1 cellular context compared by ENCODE assay signal in the genomic region with DNA sequence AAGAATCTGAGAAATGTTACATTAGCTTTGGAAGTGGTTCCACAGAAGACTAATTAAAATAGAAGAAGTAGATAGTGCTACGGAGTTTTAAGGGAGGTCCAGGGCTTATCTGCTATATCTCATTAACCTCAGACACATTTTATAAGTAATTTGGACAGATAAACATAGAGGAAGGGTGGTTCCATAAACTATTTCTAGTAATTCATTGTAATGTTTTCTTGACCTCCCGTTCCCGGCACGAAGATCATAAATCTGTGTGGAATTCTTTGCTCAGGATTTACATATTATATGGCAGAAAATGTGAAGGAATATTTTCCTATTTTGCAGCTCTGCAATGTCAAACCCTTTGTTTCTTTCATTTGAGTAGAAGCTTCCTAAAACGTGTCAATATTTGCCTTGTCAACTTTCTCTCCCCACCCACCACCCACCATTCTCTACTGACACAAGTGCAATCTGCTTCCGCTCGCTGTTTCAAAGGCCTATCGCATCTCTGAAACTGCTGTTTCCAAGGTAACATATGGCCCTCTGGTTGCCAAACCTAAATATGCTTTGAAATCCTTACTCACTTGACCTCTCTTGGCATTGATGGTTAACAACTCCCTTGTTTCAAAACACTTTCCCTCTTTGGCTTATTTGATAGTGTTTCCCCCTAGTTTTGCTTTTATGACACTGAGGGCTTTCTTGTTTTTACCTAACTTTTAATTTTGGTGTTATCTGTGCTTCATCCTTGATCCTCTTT.
TF ChIP-seq lines count a peak whose summit lies in the region.

No MANE protein-coding gene starts in this region.

TF ChIP-seq in HepG2, 621 proteins besides CTCF, POLR2A, EP300 and RAD21 (continued from another document and continues in another):
- TF ChIP-seq, protein P1, sequence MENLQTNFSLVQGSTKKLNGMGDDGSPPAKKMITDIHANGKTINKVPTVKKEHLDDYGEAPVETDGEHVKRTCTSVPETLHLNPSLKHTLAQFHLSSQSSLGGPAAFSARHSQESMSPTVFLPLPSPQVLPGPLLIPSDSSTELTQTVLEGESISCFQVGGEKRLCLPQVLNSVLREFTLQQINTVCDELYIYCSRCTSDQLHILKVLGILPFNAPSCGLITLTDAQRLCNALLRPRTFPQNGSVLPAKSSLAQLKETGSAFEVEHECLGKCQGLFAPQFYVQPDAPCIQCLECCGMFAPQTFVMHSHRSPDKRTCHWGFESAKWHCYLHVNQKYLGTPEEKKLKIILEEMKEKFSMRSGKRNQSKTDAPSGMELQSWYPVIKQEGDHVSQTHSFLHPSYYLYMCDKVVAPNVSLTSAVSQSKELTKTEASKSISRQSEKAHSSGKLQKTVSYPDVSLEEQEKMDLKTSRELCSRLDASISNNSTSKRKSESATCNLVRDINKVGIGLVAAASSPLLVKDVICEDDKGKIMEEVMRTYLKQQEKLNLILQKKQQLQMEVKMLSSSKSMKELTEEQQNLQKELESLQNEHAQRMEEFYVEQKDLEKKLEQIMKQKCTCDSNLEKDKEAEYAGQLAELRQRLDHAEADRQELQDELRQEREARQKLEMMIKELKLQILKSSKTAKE (CRISPR knock-in tag; IDR thresholded peaks at IDR 0.05; ENCODE audit: borderline replicate concordance) = peak; percentile 44; the same call in 1 of the 2 replicates
- TF ChIP-seq PHF5A (CRISPR knock-in tag; IDR thresholded peaks at IDR 0.05; ENCODE audit: low read depth, unreplicated experiment) (peak; percentile 64), RARG (CRISPR knock-in tag; IDR thresholded peaks at IDR 0.05; ENCODE audit: low read depth) (no peak), ATF7-NPFF (CRISPR knock-in tag; IDR thresholded peaks at IDR 0.05; ENCODE audit: low read depth) (no peak), ZNF251 (CRISPR knock-in tag; IDR thresholded peaks at IDR 0.05) (no peak), ZNF382 (CRISPR knock-in tag; IDR thresholded peaks at IDR 0.05; ENCODE audit: borderline replicate concordance) (no peak), BRCA1 (CRISPR knock-in tag; IDR thresholded peaks at IDR 0.05) (no peak), MTA1 (CRISPR knock-in tag; IDR thresholded peaks at IDR 0.05; ENCODE audit: borderline replicate concordance) (no peak), MIXL1 (CRISPR knock-in tag; IDR thresholded peaks at IDR 0.05) (peak; percentile 78; the same call in 1 of the 2 replicates), SALL2 (CRISPR knock-in tag; IDR thresholded peaks at IDR 0.05) (no peak), NFYB (CRISPR knock-in tag; IDR thresholded peaks at IDR 0.05) (0 out of 2 replicates have a peak, but pooled peaks have one; percentile 41), KLF12 (CRISPR knock-in tag; IDR thresholded peaks at IDR 0.05; ENCODE audit: borderline replicate concordance) (no peak), ZNF343 (CRISPR knock-in tag; IDR thresholded peaks at IDR 0.05) (no peak), PLRG1 (conservative IDR thresholded peaks at IDR 0.05) (no peak), ZNF549 (CRISPR knock-in tag; IDR thresholded peaks at IDR 0.05) (no peak), TEAD3 (CRISPR knock-in tag; optimal IDR thresholded peaks at IDR 0.05; ENCODE audit: borderline replicate concordance) (peak; percentile 94), ZBTB8A (CRISPR knock-in tag; IDR thresholded peaks at IDR 0.05; ENCODE audit: borderline replicate concordance, low read depth) (no peak), ZNF335 (CRISPR knock-in tag; IDR thresholded peaks at IDR 0.05) (peak; percentile 52; the same call in 1 of the 2 replicates), ZNF703 (CRISPR knock-in tag; IDR thresholded peaks at IDR 0.05; ENCODE audit: borderline replicate concordance) (no peak), ZNF678 (CRISPR knock-in tag; IDR thresholded peaks at IDR 0.05) (no peak), STAG1 (CRISPR knock-in tag; IDR thresholded peaks at IDR 0.05) (no peak), ETV6 (CRISPR knock-in tag; conservative IDR thresholded peaks at IDR 0.05) (no peak), ZNF883 (CRISPR knock-in tag; IDR thresholded peaks at IDR 0.05; ENCODE audit: not compliant biosample characterization) (no peak), ZNF788 (CRISPR knock-in tag; IDR thresholded peaks at IDR 0.05; ENCODE audit: borderline replicate concordance) (peak; percentile 73; the same call in 1 of the 2 replicates), YEATS4 (CRISPR knock-in tag; IDR thresholded peaks at IDR 0.05; ENCODE audit: borderline replicate concordance) (no peak), ZNF850 (CRISPR knock-in tag; conservative IDR thresholded peaks at IDR 0.05) (no peak), CREM (IDR thresholded peaks at IDR 0.05) (peak; percentile 95), CREM (CRISPR knock-in tag; IDR thresholded peaks at IDR 0.05) (no peak), ELF1 (CRISPR knock-in tag; IDR thresholded peaks at IDR 0.05) (peak; percentile 62), EED (CRISPR knock-in tag; IDR thresholded peaks at IDR 0.05) (no peak), ZBTB7B (CRISPR knock-in tag; IDR thresholded peaks at IDR 0.05) (no peak), HDAC1 (CRISPR knock-in tag; IDR thresholded peaks at IDR 0.05) (peak; percentile 86), SP4 (CRISPR knock-in tag; IDR thresholded peaks at IDR 0.05) (no peak), FOXM1 (CRISPR knock-in tag; IDR thresholded peaks at IDR 0.05) (no peak), ZNF547 (CRISPR knock-in tag; IDR thresholded peaks at IDR 0.05) (no peak), KLF9 (CRISPR knock-in tag; IDR thresholded peaks at IDR 0.05; ENCODE audit: low read depth) (no peak), NONO (IDR thresholded peaks at IDR 0.05) (no peak), NONO (CRISPR knock-in tag; conservative IDR thresholded peaks at IDR 0.05) (no peak; the same call in 1 of the 2 replicates), GLI4 (CRISPR knock-in tag; IDR thresholded peaks at IDR 0.05; ENCODE audit: borderline replicate concordance) (no peak)
- TF ChIP-seq, protein P2, sequence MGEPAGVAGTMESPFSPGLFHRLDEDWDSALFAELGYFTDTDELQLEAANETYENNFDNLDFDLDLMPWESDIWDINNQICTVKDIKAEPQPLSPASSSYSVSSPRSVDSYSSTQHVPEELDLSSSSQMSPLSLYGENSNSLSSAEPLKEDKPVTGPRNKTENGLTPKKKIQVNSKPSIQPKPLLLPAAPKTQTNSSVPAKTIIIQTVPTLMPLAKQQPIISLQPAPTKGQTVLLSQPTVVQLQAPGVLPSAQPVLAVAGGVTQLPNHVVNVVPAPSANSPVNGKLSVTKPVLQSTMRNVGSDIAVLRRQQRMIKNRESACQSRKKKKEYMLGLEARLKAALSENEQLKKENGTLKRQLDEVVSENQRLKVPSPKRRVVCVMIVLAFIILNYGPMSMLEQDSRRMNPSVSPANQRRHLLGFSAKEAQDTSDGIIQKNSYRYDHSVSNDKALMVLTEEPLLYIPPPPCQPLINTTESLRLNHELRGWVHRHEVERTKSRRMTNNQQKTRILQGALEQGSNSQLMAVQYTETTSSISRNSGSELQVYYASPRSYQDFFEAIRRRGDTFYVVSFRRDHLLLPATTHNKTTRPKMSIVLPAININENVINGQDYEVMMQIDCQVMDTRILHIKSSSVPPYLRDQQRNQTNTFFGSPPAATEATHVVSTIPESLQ (CRISPR knock-in tag; conservative IDR thresholded peaks at IDR 0.05) = no peak
- TF ChIP-seq, protein P3, sequence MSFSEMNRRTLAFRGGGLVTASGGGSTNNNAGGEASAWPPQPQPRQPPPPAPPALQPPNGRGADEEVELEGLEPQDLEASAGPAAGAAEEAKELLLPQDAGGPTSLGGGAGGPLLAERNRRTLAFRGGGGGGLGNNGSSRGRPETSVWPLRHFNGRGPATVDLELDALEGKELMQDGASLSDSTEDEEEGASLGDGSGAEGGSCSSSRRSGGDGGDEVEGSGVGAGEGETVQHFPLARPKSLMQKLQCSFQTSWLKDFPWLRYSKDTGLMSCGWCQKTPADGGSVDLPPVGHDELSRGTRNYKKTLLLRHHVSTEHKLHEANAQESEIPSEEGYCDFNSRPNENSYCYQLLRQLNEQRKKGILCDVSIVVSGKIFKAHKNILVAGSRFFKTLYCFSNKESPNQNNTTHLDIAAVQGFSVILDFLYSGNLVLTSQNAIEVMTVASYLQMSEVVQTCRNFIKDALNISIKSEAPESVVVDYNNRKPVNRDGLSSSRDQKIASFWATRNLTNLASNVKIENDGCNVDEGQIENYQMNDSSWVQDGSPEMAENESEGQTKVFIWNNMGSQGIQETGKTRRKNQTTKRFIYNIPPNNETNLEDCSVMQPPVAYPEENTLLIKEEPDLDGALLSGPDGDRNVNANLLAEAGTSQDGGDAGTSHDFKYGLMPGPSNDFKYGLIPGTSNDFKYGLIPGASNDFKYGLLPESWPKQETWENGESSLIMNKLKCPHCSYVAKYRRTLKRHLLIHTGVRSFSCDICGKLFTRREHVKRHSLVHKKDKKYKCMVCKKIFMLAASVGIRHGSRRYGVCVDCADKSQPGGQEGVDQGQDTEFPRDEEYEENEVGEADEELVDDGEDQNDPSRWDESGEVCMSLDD (CRISPR knock-in tag; IDR thresholded peaks at IDR 0.05; ENCODE audit: borderline replicate concordance) = no peak
- TF ChIP-seq, protein P4, sequence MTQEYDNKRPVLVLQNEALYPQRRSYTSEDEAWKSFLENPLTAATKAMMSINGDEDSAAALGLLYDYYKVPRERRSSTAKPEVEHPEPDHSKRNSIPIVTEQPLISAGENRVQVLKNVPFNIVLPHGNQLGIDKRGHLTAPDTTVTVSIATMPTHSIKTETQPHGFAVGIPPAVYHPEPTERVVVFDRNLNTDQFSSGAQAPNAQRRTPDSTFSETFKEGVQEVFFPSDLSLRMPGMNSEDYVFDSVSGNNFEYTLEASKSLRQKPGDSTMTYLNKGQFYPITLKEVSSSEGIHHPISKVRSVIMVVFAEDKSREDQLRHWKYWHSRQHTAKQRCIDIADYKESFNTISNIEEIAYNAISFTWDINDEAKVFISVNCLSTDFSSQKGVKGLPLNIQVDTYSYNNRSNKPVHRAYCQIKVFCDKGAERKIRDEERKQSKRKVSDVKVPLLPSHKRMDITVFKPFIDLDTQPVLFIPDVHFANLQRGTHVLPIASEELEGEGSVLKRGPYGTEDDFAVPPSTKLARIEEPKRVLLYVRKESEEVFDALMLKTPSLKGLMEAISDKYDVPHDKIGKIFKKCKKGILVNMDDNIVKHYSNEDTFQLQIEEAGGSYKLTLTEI (CRISPR knock-in tag; conservative IDR thresholded peaks at IDR 0.05) = no peak
- TF ChIP-seq, protein P5, sequence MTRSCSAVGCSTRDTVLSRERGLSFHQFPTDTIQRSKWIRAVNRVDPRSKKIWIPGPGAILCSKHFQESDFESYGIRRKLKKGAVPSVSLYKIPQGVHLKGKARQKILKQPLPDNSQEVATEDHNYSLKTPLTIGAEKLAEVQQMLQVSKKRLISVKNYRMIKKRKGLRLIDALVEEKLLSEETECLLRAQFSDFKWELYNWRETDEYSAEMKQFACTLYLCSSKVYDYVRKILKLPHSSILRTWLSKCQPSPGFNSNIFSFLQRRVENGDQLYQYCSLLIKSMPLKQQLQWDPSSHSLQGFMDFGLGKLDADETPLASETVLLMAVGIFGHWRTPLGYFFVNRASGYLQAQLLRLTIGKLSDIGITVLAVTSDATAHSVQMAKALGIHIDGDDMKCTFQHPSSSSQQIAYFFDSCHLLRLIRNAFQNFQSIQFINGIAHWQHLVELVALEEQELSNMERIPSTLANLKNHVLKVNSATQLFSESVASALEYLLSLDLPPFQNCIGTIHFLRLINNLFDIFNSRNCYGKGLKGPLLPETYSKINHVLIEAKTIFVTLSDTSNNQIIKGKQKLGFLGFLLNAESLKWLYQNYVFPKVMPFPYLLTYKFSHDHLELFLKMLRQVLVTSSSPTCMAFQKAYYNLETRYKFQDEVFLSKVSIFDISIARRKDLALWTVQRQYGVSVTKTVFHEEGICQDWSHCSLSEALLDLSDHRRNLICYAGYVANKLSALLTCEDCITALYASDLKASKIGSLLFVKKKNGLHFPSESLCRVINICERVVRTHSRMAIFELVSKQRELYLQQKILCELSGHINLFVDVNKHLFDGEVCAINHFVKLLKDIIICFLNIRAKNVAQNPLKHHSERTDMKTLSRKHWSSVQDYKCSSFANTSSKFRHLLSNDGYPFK (CRISPR knock-in tag; IDR thresholded peaks at IDR 0.05; ENCODE audit: borderline replicate concordance) = no peak
- TF ChIP-seq, protein P6, sequence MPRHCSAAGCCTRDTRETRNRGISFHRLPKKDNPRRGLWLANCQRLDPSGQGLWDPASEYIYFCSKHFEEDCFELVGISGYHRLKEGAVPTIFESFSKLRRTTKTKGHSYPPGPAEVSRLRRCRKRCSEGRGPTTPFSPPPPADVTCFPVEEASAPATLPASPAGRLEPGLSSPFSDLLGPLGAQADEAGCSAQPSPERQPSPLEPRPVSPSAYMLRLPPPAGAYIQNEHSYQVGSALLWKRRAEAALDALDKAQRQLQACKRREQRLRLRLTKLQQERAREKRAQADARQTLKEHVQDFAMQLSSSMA (CRISPR knock-in tag; IDR thresholded peaks at IDR 0.05) = no peak
- TF ChIP-seq, protein P7, sequence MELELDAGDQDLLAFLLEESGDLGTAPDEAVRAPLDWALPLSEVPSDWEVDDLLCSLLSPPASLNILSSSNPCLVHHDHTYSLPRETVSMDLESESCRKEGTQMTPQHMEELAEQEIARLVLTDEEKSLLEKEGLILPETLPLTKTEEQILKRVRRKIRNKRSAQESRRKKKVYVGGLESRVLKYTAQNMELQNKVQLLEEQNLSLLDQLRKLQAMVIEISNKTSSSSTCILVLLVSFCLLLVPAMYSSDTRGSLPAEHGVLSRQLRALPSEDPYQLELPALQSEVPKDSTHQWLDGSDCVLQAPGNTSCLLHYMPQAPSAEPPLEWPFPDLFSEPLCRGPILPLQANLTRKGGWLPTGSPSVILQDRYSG (CRISPR knock-in tag; IDR thresholded peaks at IDR 0.05) = no peak
- TF ChIP-seq, protein P8, sequence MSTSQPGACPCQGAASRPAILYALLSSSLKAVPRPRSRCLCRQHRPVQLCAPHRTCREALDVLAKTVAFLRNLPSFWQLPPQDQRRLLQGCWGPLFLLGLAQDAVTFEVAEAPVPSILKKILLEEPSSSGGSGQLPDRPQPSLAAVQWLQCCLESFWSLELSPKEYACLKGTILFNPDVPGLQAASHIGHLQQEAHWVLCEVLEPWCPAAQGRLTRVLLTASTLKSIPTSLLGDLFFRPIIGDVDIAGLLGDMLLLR (CRISPR knock-in tag; IDR thresholded peaks at IDR 0.05) = no peak
- TF ChIP-seq, protein P9, sequence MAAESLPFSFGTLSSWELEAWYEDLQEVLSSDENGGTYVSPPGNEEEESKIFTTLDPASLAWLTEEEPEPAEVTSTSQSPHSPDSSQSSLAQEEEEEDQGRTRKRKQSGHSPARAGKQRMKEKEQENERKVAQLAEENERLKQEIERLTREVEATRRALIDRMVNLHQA (CRISPR knock-in tag; IDR thresholded peaks at IDR 0.05) = no peak
- TF ChIP-seq, protein P10, sequence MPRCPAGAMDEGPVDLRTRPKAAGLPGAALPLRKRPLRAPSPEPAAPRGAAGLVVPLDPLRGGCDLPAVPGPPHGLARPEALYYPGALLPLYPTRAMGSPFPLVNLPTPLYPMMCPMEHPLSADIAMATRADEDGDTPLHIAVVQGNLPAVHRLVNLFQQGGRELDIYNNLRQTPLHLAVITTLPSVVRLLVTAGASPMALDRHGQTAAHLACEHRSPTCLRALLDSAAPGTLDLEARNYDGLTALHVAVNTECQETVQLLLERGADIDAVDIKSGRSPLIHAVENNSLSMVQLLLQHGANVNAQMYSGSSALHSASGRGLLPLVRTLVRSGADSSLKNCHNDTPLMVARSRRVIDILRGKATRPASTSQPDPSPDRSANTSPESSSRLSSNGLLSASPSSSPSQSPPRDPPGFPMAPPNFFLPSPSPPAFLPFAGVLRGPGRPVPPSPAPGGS (CRISPR knock-in tag; IDR thresholded peaks at IDR 0.05) = no peak
